In the genomic region with DNA sequence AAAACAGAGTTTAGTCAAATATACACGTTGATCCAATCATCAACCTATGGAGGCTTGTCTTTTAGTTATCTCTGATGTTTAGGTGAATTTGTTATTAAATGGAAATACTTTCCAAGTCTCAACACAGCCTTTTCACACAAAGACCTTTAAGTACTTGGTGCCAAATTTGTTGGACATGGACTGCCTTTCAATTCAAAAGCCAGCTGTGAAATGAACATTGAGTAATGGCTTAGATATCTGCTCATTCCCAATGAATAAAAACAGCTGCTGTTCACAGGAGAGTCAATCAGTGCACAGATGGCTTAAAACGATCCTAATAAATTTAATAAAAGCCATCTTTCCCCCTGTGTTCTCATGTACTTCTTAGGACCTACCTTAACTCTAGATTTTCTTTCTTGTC, we compare ENCODE assay signal across 21 cellular contexts. TPM values are rescaled to one million over a fixed set of nuclear protein-coding genes. Genes with fewer than 3 reads are reported as not detected.
DNase-seq lines count a peak whose midpoint lies in the region; ATAC-seq lines count a peak whose summit lies in the region.
"Had no signal": no experiment of that assay in that cellular context is flagged by ENCODE, and none has a peak within 500 bp of the region (broad histone marks: within the 10 kb centered on the region; RNA-seq: fewer than 3 reads in every experiment).

No MANE protein-coding gene starts in this region.

- peaks cover 28 to 95% (median 66%) of the 10 kb centered on the region in 4 donors for H3K4me1 Mint-ChIP-seq in CD4-positive, CD25-positive, alpha-beta regulatory T cell
- peaks cover 87% of the 10 kb centered on the region for H3K4me1 Mint-ChIP-seq in activated CD4-positive, alpha-beta memory T cell treated with anti-CD3 and anti-CD28 coated beads, Interleukin-2, amount 10 ng/mL, durations not matched to agents 7 days and 5 days

- DNase-seq in DMS 273 (lab: John Stamatoyannopoulos, UW; ENCODE audit: unreplicated experiment) (peak; percentile 47), DMS 273 treated with DMSO at 0.1 percent for 48 hours (lab: John Stamatoyannopoulos, UW) (no peak), left ventricle myocardium superior (no peak), NCI-H1092 treated with DMSO at 0.1 percent for 48 hours (lab: John Stamatoyannopoulos, UW) (no peak)
- no peak for DNase-seq in CD4-positive, CD25-positive, alpha-beta regulatory T cell
- no peak for DNase-seq in activated CD4-positive, alpha-beta memory T cell treated with anti-CD3 and anti-CD28 coated beads, Interleukin-2, amount 10 ng/mL, durations not matched to agents 7 days and 5 days
- DNase-seq: activated CD4-positive, alpha-beta T cell treated with anti-CD3 and anti-CD28 coated beads, Interleukin-2, amount 50 U/mL, for 1 hour; activated effector memory CD4-positive, alpha-beta T cell treated with Interleukin-2 at 50 U/mL for 16 hours; HCEC 1CT; mesenchymal stem cell; MG63; NCI-H187 treated with DMSO at 0.1 percent for 48 hours; SIG-M5; stimulated activated CD4-positive, alpha-beta T cell treated with anti-CD3 and anti-CD28 coated beads, Interleukin-4, amount 100 ng/mL, for 24 hours; tibial artery had no signal

- CTCF ChIA-PET in activated CD4-positive, alpha-beta memory T cell treated with anti-CD3 and anti-CD28 coated beads, Interleukin-2, amount 10 ng/mL, durations not matched to agents 7 days and 5 days (lab: Charles Lee): interaction anchor here (1.7 to 4.5 kb wide), 2 partner anchors 9 to 22 kb away, joined by 3 to 40 read pairs; no protein-coding TSS in a partner anchor

- no peak for ATAC-seq in CD4-positive, CD25-positive, alpha-beta regulatory T cell (ENCODE audit: low read depth in 2 of 2)
- peak; percentile 33 for ATAC-seq in left ventricle myocardium superior
- no peak for ATAC-seq in HG03520 (IDR thresholded peaks at IDR 0.05; ENCODE audit: unreplicated experiment)
- no peak for ATAC-seq in HG02588 (IDR thresholded peaks at IDR 0.05; ENCODE audit: unreplicated experiment)

- H3K9me3 ChIP-seq in CD4-positive, CD25-positive, alpha-beta regulatory T cell (ENCODE audit: control insufficient read depth in 2 of 2, low read length in 2 of 2): no peaks in the 10 kb centered on the region
- H3K9me3 ChIP-seq: MG63, tibial artery had no signal

- peak overlapping the region; percentile 97 for H3K4me3 ChIP-seq in CD4-positive, CD25-positive, alpha-beta regulatory T cell (ENCODE audit: low read depth, low read length)
- H3K4me3 ChIP-seq: MG63, tibial artery had no signal

- H3K27me3 Mint-ChIP-seq in CD4-positive, CD25-positive, alpha-beta regulatory T cell: no peaks in the 10 kb centered on the region
- H3K27me3 Mint-ChIP-seq in activated CD4-positive, alpha-beta memory T cell treated with anti-CD3 and anti-CD28 coated beads, Interleukin-2, amount 10 ng/mL, durations not matched to agents 7 days and 5 days: no peaks in the 10 kb centered on the region

- intact Hi-C loops in left ventricle myocardium superior (cut with micrococcal nuclease): no loop called here

- POLR2A ChIA-PET in activated CD4-positive, alpha-beta memory T cell treated with anti-CD3 and anti-CD28 coated beads, Interleukin-2, amount 10 ng/mL, durations not matched to agents 7 days and 5 days (lab: Charles Lee): interaction anchor here (2.4 kb wide), 1 partner anchor 371 kb away, joined by 6 read pairs; a partner anchor contains a TSS

- H3K36me3 ChIP-seq in CD4-positive, CD25-positive, alpha-beta regulatory T cell (ENCODE audit: control insufficient read depth, insufficient read depth, low read length): no peaks in the 10 kb centered on the region
- H3K36me3 ChIP-seq: MG63, tibial artery had no signal

- H3K27ac ChIP-seq in CD4-positive, CD25-positive, alpha-beta regulatory T cell (ENCODE audit: insufficient read depth, low read length, poor library complexity, severe bottlenecking): peak overlapping the region; percentile 84
- H3K27ac ChIP-seq: 22Rv1, tibial artery had no signal

- peaks cover 95% of the 10 kb centered on the region for H3K4me1 ChIP-seq in CD4-positive, CD25-positive, alpha-beta regulatory T cell (ENCODE audit: control insufficient read depth, insufficient read depth, low read length, poor library complexity, severe bottlenecking)

- H3K9me3 Mint-ChIP-seq in CD4-positive, CD25-positive, alpha-beta regulatory T cell: no peaks in the 10 kb centered on the region
- H3K9me3 Mint-ChIP-seq in activated CD4-positive, alpha-beta memory T cell treated with anti-CD3 and anti-CD28 coated beads, Interleukin-2, amount 10 ng/mL, durations not matched to agents 7 days and 5 days: no peaks in the 10 kb centered on the region

- H3K27ac Mint-ChIP-seq in CD4-positive, CD25-positive, alpha-beta regulatory T cell: peak overlapping the region; percentile 97 to 100 (median 98)
- peak overlapping the region; percentile 15 for H3K27ac Mint-ChIP-seq in activated CD4-positive, alpha-beta memory T cell treated with anti-CD3 and anti-CD28 coated beads, Interleukin-2, amount 10 ng/mL, durations not matched to agents 7 days and 5 days

- peaks cover 7% of the 10 kb centered on the region for H3K36me3 Mint-ChIP-seq in CD4-positive, CD25-positive, alpha-beta regulatory T cell
- no peaks in the 10 kb centered on the region for H3K36me3 Mint-ChIP-seq in activated CD4-positive, alpha-beta memory T cell treated with anti-CD3 and anti-CD28 coated beads, Interleukin-2, amount 10 ng/mL, durations not matched to agents 7 days and 5 days (ENCODE audit: low read depth)

- no peaks in the 10 kb centered on the region for H3K27me3 ChIP-seq in CD4-positive, CD25-positive, alpha-beta regulatory T cell (ENCODE audit: control insufficient read depth, insufficient read depth, low read length)
- H3K27me3 ChIP-seq: tibial artery had no signal

- H3K4me3 Mint-ChIP-seq in CD4-positive, CD25-positive, alpha-beta regulatory T cell: peak overlapping the region; percentile 87 to 96 (median 92)
- peak overlapping the region; percentile 24 for H3K4me3 Mint-ChIP-seq in activated CD4-positive, alpha-beta memory T cell treated with anti-CD3 and anti-CD28 coated beads, Interleukin-2, amount 10 ng/mL, durations not matched to agents 7 days and 5 days

RNA-seq across cellular contexts. Expression of a gene that starts 19.9 kb away (rescaled TPM):
- total RNA-seq in CD4-positive, CD25-positive, alpha-beta regulatory T cell: 25.9 TPM
- polyA plus RNA-seq in CD4-positive, CD25-positive, alpha-beta regulatory T cell: 10 to 100 TPM; 31.3 to 42.9 (median 35.4) TPM
- 1 to 10 TPM; 5.0 to 6.4 TPM for total RNA-seq in activated CD4-positive, alpha-beta memory T cell treated with anti-CD3 and anti-CD28 coated beads, Interleukin-2, amount 10 ng/mL, durations not matched to agents 7 days and 5 days
- 11.6 TPM for total RNA-seq in left ventricle myocardium superior

RNA-seq across cellular contexts. Expression of a gene that starts 21.1 kb away (rescaled TPM):
- total RNA-seq in CD4-positive, CD25-positive, alpha-beta regulatory T cell: 3.3 TPM
- under 1 TPM in 3 of 4 donors, not detected in 1; 0.13 to 0.49 (median 0.16) TPM for polyA plus RNA-seq in CD4-positive, CD25-positive, alpha-beta regulatory T cell
- total RNA-seq in activated CD4-positive, alpha-beta memory T cell treated with anti-CD3 and anti-CD28 coated beads, Interleukin-2, amount 10 ng/mL, durations not matched to agents 7 days and 5 days: under 1 TPM; 0.15 to 0.28 TPM
- total RNA-seq in left ventricle myocardium superior: 0.55 TPM
- total RNA-seq: NCI-H460 had no signal
- polyA plus RNA-seq: BJ, keratinocyte had no signal

RNA-seq across cellular contexts. Expression of a gene that starts 37.9 kb away (rescaled TPM):
- total RNA-seq in CD4-positive, CD25-positive, alpha-beta regulatory T cell: not detected
- not detected for polyA plus RNA-seq in CD4-positive, CD25-positive, alpha-beta regulatory T cell
- not detected for total RNA-seq in activated CD4-positive, alpha-beta memory T cell treated with anti-CD3 and anti-CD28 coated beads, Interleukin-2, amount 10 ng/mL, durations not matched to agents 7 days and 5 days
- not detected for total RNA-seq in left ventricle myocardium superior
- total RNA-seq: NCI-H460 had no signal
- polyA plus RNA-seq: BJ, keratinocyte had no signal
